Comparison of ENCODE assay signal across 18 cellular contexts in the genomic region with DNA sequence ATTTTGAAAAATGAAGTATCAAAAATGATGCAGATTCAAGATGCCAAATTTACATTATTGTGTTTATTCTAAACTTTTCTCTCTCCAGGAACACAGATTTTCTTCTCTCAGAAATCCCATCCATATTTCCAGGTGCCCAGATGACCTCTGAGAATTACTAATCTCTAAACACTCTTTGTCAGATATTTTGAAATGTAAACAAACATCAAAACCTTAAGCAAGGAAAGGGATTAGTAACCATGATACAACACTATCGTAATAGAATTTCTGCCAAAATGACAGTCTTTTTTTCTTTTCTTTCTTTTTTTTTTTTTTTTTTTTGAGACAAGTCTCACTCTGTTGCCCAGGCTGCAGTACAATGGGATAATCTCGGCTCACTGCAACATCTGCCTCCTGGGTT.
"Had no signal": no experiment of that assay in that cellular context is flagged by ENCODE, and none has a peak within 500 bp of the region (broad histone marks: within the 10 kb centered on the region; RNA-seq: fewer than 3 reads in every experiment).

No MANE protein-coding gene starts in this region.

- DNase-seq: activated B cell treated with CpG ODN at 0.5 μM for 24 hours; activated CD4-positive, alpha-beta T cell treated with anti-CD3 and anti-CD28 coated beads for 48 hours; activated CD8-positive, alpha-beta memory T cell treated with anti-CD3 and anti-CD28 coated beads, Interleukin-2, amount 50 U/mL, for 48 hours; activated naive CD8-positive, alpha-beta T cell treated with anti-CD3 and anti-CD28 coated beads, Interleukin-2, amount 10 ng/mL, durations not matched to agents 7 days and 5 days; body of pancreas; central memory CD4-positive, alpha-beta T cell; colonic mucosa; endodermal cell; gastrocnemius medialis; heart left ventricle; kidney glomerular epithelial cell; left ventricle myocardium inferior; retina; stimulated activated naive B cell treated with anti-CD40 and anti-IgM and Interleukin-4, amounts not matched to agents 10 μg/mL and 1 μg/mL and 100 μg/mL, for 72 hours; T-cell; T-helper 9 cell; thyroid gland had no signal

- H3K4me3 ChIP-seq: body of pancreas, colonic mucosa, gastrocnemius medialis, heart left ventricle, left ventricle myocardium inferior, thyroid gland had no signal

- H3K27me3 Mint-ChIP-seq: activated B cell treated with CpG ODN at 0.5 μM for 24 hours; activated naive CD8-positive, alpha-beta T cell treated with anti-CD3 and anti-CD28 coated beads, Interleukin-2, amount 10 ng/mL, durations not matched to agents 7 days and 5 days; stimulated activated naive B cell treated with anti-CD40 and anti-IgM and Interleukin-4, amounts not matched to agents 10 μg/mL and 1 μg/mL and 100 μg/mL, for 72 hours; T-cell had no signal

- H3K27ac Mint-ChIP-seq: activated B cell treated with CpG ODN at 0.5 μM for 24 hours; activated naive CD8-positive, alpha-beta T cell treated with anti-CD3 and anti-CD28 coated beads, Interleukin-2, amount 10 ng/mL, durations not matched to agents 7 days and 5 days; endodermal cell; T-cell had no signal

- H3K9me3 ChIP-seq: body of pancreas, colonic mucosa, gastrocnemius medialis, heart left ventricle, left ventricle myocardium inferior, thyroid gland had no signal

- H3K4me3 Mint-ChIP-seq: activated B cell treated with CpG ODN at 0.5 μM for 24 hours; activated naive CD8-positive, alpha-beta T cell treated with anti-CD3 and anti-CD28 coated beads, Interleukin-2, amount 10 ng/mL, durations not matched to agents 7 days and 5 days; endodermal cell; neural crest cell; stimulated activated naive B cell treated with anti-CD40 and anti-IgM and Interleukin-4, amounts not matched to agents 10 μg/mL and 1 μg/mL and 100 μg/mL, for 72 hours; T-cell had no signal

- H3K4me1 Mint-ChIP-seq: activated B cell treated with CpG ODN at 0.5 μM for 24 hours; activated naive CD8-positive, alpha-beta T cell treated with anti-CD3 and anti-CD28 coated beads, Interleukin-2, amount 10 ng/mL, durations not matched to agents 7 days and 5 days; neural crest cell had no signal

- H3K27me3 ChIP-seq: body of pancreas, colonic mucosa, gastrocnemius medialis, heart left ventricle, thyroid gland had no signal

- ATAC-seq: body of pancreas; gastrocnemius medialis; heart left ventricle; stimulated activated naive B cell treated with anti-CD40 and anti-IgM and Interleukin-4, amounts not matched to agents 10 μg/mL and 1 μg/mL and 100 μg/mL, for 72 hours; T-cell had no signal

- H3K4me1 ChIP-seq: body of pancreas, colonic mucosa, gastrocnemius medialis, heart left ventricle, left ventricle myocardium inferior had no signal

- H3K27ac ChIP-seq: body of pancreas, colonic mucosa, gastrocnemius medialis, heart left ventricle, left ventricle myocardium inferior, thyroid gland had no signal

- H3K9me3 Mint-ChIP-seq: activated B cell treated with CpG ODN at 0.5 μM for 24 hours; activated naive CD8-positive, alpha-beta T cell treated with anti-CD3 and anti-CD28 coated beads, Interleukin-2, amount 10 ng/mL, durations not matched to agents 7 days and 5 days; endodermal cell; neural crest cell; stimulated activated naive B cell treated with anti-CD40 and anti-IgM and Interleukin-4, amounts not matched to agents 10 μg/mL and 1 μg/mL and 100 μg/mL, for 72 hours; T-cell had no signal
